11 cellular contexts compared by ENCODE assay signal in the genomic region with DNA sequence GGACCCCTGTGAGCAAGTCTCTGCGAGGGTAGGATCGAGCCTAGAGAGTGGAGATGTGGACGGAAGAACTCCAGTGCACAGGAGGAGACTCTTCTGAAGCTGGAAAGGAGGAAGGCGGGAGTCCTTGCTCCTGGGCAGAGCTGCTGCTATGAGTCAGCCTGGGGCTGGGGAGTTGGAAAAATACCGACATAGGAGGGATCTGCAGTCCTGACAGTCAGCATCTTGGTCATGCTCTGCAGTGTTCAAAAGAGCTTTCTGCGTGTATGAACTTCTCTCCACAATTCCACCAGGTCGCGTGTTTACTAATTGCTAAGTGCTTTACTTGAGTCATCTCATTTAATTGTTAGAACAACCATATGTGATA.
DNase-seq lines count a peak whose midpoint lies in the region; ATAC-seq, FAIRE-seq and TF ChIP-seq lines count a peak whose summit lies in the region.
"Had no signal": no experiment of that assay in that cellular context is flagged by ENCODE, and none has a peak within 500 bp of the region (broad histone marks: within the 10 kb centered on the region; RNA-seq: fewer than 3 reads in every experiment).

No MANE protein-coding gene starts in this region.

- H3K27ac Mint-ChIP-seq in CD14-positive monocyte (peak overlapping the region in 6 of 7 donors; percentile 15 to 81 (median 75)), Calu3 (ENCODE audit: unreplicated experiment) (no peak overlapping the region)

- no peaks in the 10 kb centered on the region for H3K79me2 ChIP-seq in endothelial cell of umbilical vein (ENCODE audit: control insufficient read depth, insufficient read depth, low read length)

- dilution Hi-C loops in endothelial cell of umbilical vein (cut with MboI; ENCODE audit: extremely low pct_ligation_motif_present, low sequenced_read_pairs), result no loop called here

- no peaks in the 10 kb centered on the region for H3K27me3 ChIP-seq in endothelial cell of umbilical vein (ENCODE audit: control insufficient read depth in 2 of 2, insufficient read depth in 2 of 2, low read length in 2 of 2)

- H3K9me3 Mint-ChIP-seq in CD14-positive monocyte, result peaks cover 0 to 2% (median 0%) of the 10 kb centered on the region in 7 donors
- H3K9me3 Mint-ChIP-seq in Calu3 (ENCODE audit: low read depth, unreplicated experiment), result no peaks in the 10 kb centered on the region

- H3K4me2 ChIP-seq in endothelial cell of umbilical vein (ENCODE audit: insufficient read depth, low read length), result no peak overlapping the region

- no peaks in the 10 kb centered on the region for H4K20me1 ChIP-seq in endothelial cell of umbilical vein (replicated peaks; ENCODE audit: control insufficient read depth, extremely low read depth, insufficient read depth, low read length)

- no peak overlapping the region for H3K9ac ChIP-seq in endothelial cell of umbilical vein (replicated peaks; ENCODE audit: extremely low read depth, insufficient read depth, low read length)

- DNase-seq in CD14-positive monocyte (ENCODE audit: low spot score), result no peak
- peak; percentile 43 for DNase-seq in NCI-H69 (lab: John Stamatoyannopoulos, UW)
- peak; percentile 73 for DNase-seq in endothelial cell of umbilical vein (ENCODE audit: low read depth, low spot score)
- no peak for DNase-seq in omental fat pad (ENCODE audit: low spot score)
- DNase-seq in Calu3, result no peak
- DNase-seq in HEK293T (ENCODE audit: extremely low spot score), result no peak
- DNase-seq in DMS 273 treated with DMSO at 0.1 percent for 48 hours (lab: John Stamatoyannopoulos, UW), result no peak
- DNase-seq: activated effector memory CD4-positive, alpha-beta T cell treated with anti-CD3 and anti-CD28 coated beads, Interleukin-2, amount 50 U/mL, for 16 hours; NCI-H2107; nucleus accumbens had no signal

- H3K4me1 ChIP-seq in endothelial cell of umbilical vein (ENCODE audit: control insufficient read depth, extremely low read depth, insufficient read depth, low read length), result peaks cover 7% of the 10 kb centered on the region

- POLR2A ChIA-PET in endothelial cell of umbilical vein (lab: Charles Lee) (no interaction called here), HEK293T (lab: Yijun Ruan, JAX) (no interaction called here)

- TF ChIP-seq POLR2A in endothelial cell of umbilical vein (IDR thresholded peaks at IDR 0.05; ENCODE audit: low read depth, low read length), result no peak

- H3K27me3 Mint-ChIP-seq in CD14-positive monocyte (ENCODE audit: low read depth in 3 of 3) (peaks cover 0 to 4% (median 3%) of the 10 kb centered on the region in 3 donors), Calu3 (ENCODE audit: unreplicated experiment) (peaks cover 62% of the 10 kb centered on the region)

- intact Hi-C loops in CD14-positive monocyte (cut with micrococcal nuclease) (loop anchor here in 1 of 2 donors (10.0 kb wide), 1 partner anchor 238 kb away; the partner anchor contains the start of gene LDLRAD4), endothelial cell of umbilical vein (cut with micrococcal nuclease) (no loop called here), Calu3 (cut with micrococcal nuclease; ENCODE audit: unreplicated experiment) (no loop called here)

- peaks cover 0 to 6% of the 10 kb centered on the region in 2 donors for H3K36me3 Mint-ChIP-seq in CD14-positive monocyte
- no peaks in the 10 kb centered on the region for H3K36me3 Mint-ChIP-seq in Calu3 (ENCODE audit: insufficient read depth, unreplicated experiment)

- BruUV-seq in endothelial cell of umbilical vein (replicated peaks; lab: Mats Ljungman, UMichigan) (no TSS peak), Calu3 (replicated peaks; lab: Mats Ljungman, UMichigan) (no TSS peak)

- no peak overlapping the region for H3K4me3 ChIP-seq in endothelial cell of umbilical vein (replicated peaks in 1 of 3; ENCODE audit: insufficient read depth in 1 of 3, low read depth in 1 of 3, low read length in 3 of 3)

- no peaks in the 10 kb centered on the region for H3K9me3 ChIP-seq in endothelial cell of umbilical vein (replicated peaks; ENCODE audit: control insufficient read depth, insufficient read depth, low read length)

- H3K4me1 Mint-ChIP-seq in CD14-positive monocyte, result peaks cover 46% of the 10 kb centered on the region
- no peaks in the 10 kb centered on the region for H3K4me1 Mint-ChIP-seq in Calu3 (ENCODE audit: low read depth, unreplicated experiment)

- peak; percentile 73 for FAIRE-seq in endothelial cell of umbilical vein (lab: Jason Lieb, UNC)

- H2AFZ ChIP-seq in endothelial cell of umbilical vein (ENCODE audit: low read depth, low read length), result peak overlapping the region; percentile 50

- H3K9me1 ChIP-seq in endothelial cell of umbilical vein (replicated peaks; ENCODE audit: control insufficient read depth, extremely low read depth, insufficient read depth, low read length), result no peaks in the 10 kb centered on the region

- H3K36me3 ChIP-seq in endothelial cell of umbilical vein (ENCODE audit: control insufficient read depth in 2 of 2, extremely low read depth in 1 of 2, insufficient read depth in 2 of 2, low read length in 2 of 2), result no peaks in the 10 kb centered on the region

- ATAC-seq in omental fat pad (ENCODE audit: low FRiP score), result peak; percentile 52
- no peak for ATAC-seq in GM19351 (IDR thresholded peaks at IDR 0.05; ENCODE audit: unreplicated experiment)

- H3K27ac ChIP-seq in endothelial cell of umbilical vein (ENCODE audit: insufficient read depth, low read depth, low read length), result no peak overlapping the region

- H3K4me3 Mint-ChIP-seq in CD14-positive monocyte (peak overlapping the region in 1 of 2 donors; percentile 73), Calu3 (ENCODE audit: low read depth, unreplicated experiment) (no peak overlapping the region)

- no peak for TF ChIP-seq CTCF in CD14-positive monocyte (IDR thresholded peaks at IDR 0.05)
- no peak for TF ChIP-seq CTCF in endothelial cell of umbilical vein (IDR thresholded peaks at IDR 0.05; ENCODE audit: extremely low read depth in 1 of 2, insufficient read depth in 1 of 2, low read depth in 1 of 2, low read length in 2 of 2)
- TF ChIP-seq CTCF in omental fat pad (IDR thresholded peaks at IDR 0.05), result no peak
- TF ChIP-seq CTCF in Calu3 (IDR thresholded peaks at IDR 0.05; ENCODE audit: unreplicated experiment), result no peak

- CTCF ChIA-PET in endothelial cell of umbilical vein (lab: Charles Lee) (interaction anchor here (1.1 to 1.2 kb wide), 2 partner anchors 17 to 78 kb away, joined by 3 read pairs; no protein-coding TSS in a partner anchor), Calu3 (lab: Charles Lee) (no interaction called here), HEK293T (lab: Yijun Ruan, JAX) (no interaction called here)

TF ChIP-seq in endothelial cell of umbilical vein, 7 proteins besides CTCF, POLR2A, EP300 and RAD21:
- TF ChIP-seq FOS (IDR thresholded peaks at IDR 0.05; ENCODE audit: borderline replicate concordance, insufficient read depth, low read length), result peak; percentile 53
- TF ChIP-seq GATA2 (IDR thresholded peaks at IDR 0.05; ENCODE audit: insufficient read depth, insufficient read length, low read depth, low read length), result no peak

TF ChIP-seq in HEK293T, 16 proteins besides CTCF, POLR2A, EP300 and RAD21:
- no peak for TF ChIP-seq CTBP1 (IDR thresholded peaks at IDR 0.05; ENCODE audit: borderline replicate concordance)
- TF ChIP-seq L3MBTL2 (conservative IDR thresholded peaks at IDR 0.05), result no peak
- no peak for TF ChIP-seq ARNT (IDR thresholded peaks at IDR 0.05)
- no peak for TF ChIP-seq FOXK2 (IDR thresholded peaks at IDR 0.05)
- no peak for TF ChIP-seq ELF4 (IDR thresholded peaks at IDR 0.05)
- no peak for TF ChIP-seq LEF1 (IDR thresholded peaks at IDR 0.05; ENCODE audit: borderline replicate concordance)
- no peak for TF ChIP-seq BHLHE40 (IDR thresholded peaks at IDR 0.05; ENCODE audit: borderline replicate concordance)
- TF ChIP-seq NFRKB (IDR thresholded peaks at IDR 0.05), result no peak
- no peak for TF ChIP-seq FOXA1 (IDR thresholded peaks at IDR 0.05)
- no peak for TF ChIP-seq FOXM1 (IDR thresholded peaks at IDR 0.05; ENCODE audit: borderline replicate concordance)
- no peak for TF ChIP-seq TARDBP (IDR thresholded peaks at IDR 0.05)
- no peak for TF ChIP-seq SP1 (IDR thresholded peaks at IDR 0.05)
- TF ChIP-seq HDGF (IDR thresholded peaks at IDR 0.05; ENCODE audit: borderline replicate concordance), result no peak
- TF ChIP-seq, protein P1, sequence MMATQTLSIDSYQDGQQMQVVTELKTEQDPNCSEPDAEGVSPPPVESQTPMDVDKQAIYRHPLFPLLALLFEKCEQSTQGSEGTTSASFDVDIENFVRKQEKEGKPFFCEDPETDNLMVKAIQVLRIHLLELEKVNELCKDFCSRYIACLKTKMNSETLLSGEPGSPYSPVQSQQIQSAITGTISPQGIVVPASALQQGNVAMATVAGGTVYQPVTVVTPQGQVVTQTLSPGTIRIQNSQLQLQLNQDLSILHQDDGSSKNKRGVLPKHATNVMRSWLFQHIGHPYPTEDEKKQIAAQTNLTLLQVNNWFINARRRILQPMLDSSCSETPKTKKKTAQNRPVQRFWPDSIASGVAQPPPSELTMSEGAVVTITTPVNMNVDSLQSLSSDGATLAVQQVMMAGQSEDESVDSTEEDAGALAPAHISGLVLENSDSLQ (IDR thresholded peaks at IDR 0.05), result no peak
- TF ChIP-seq ZNF384 (IDR thresholded peaks at IDR 0.05), result no peak
- no peak for TF ChIP-seq SUZ12 (IDR thresholded peaks at IDR 0.05)

Comparison
In these comparisons a context has a peak if more than half of its experiments do, and no peak if none do; other contexts are left out.
1. DNase-seq: peak in NCI-H69 (single experiment) and endothelial cell of umbilical vein (single experiment); none in CD14-positive monocyte (single experiment), omental fat pad (single experiment), Calu3 (single experiment), HEK293T (single experiment) and DMS 273 treated with DMSO at 0.1 percent for 48 hours (single experiment).